18 cellular contexts compared by ENCODE assay signal in genomic region chr1:109782514-109782913, GRCh38. TPM values are rescaled to one million over a fixed set of nuclear protein-coding genes. Genes with fewer than 3 reads are reported as not detected.
DNase-seq lines count a peak whose midpoint lies in the region; ATAC-seq and TF ChIP-seq lines count a peak whose summit lies in the region.
"Had no signal": no experiment of that assay in that cellular context is flagged by ENCODE, and none has a peak within 500 bp of the region (broad histone marks: within the 10 kb centered on the region; RNA-seq: fewer than 3 reads in every experiment).

No MANE protein-coding gene starts in this region.

- H3K9me3 ChIP-seq in esophagus squamous epithelium = no peaks in the 10 kb centered on the region
- no peaks in the 10 kb centered on the region for H3K9me3 ChIP-seq in sigmoid colon

- TF ChIP-seq CTCF in BJ (IDR thresholded peaks at IDR 0.05; ENCODE audit: insufficient read depth, low read depth, low read length) (no peak), esophagus squamous epithelium (IDR thresholded peaks at IDR 0.05) (no peak), sigmoid colon (IDR thresholded peaks at IDR 0.05) (no peak)

- DNase-seq in BJ (ENCODE audit: low read depth) (peak; percentile 70), M059J (ENCODE audit: low read depth) (peak; percentile 72), esophagus squamous epithelium (lab: John Stamatoyannopoulos, UW) (no peak), sigmoid colon (peak; percentile 64), HuH-7.5 (ENCODE audit: low spot score) (no peak), SIG-M5 treated with dmso at 0.1 percent for 504 hours (lab: John Stamatoyannopoulos, UW; ENCODE audit: unreplicated experiment) (no peak)
- DNase-seq in stimulated activated CD8-positive, alpha-beta memory T cell treated with anti-CD3 and anti-CD28 coated beads, Interleukin-4, amount 100 ng/mL, for 48 hours = no peak
- DNase-seq: amygdala; CD4-positive, alpha-beta memory T cell; MM.1S; NCI-H446; SHP77 treated with DMSO at 0.1 percent for 48 hours; stimulated activated CD4-positive, alpha-beta T cell treated with anti-CD3 and anti-CD28 coated beads, Interleukin-2, amount 100 ng/mL, for 24 hours; stimulated activated naive B cell treated with anti-CD40 and anti-IgM and Interleukin-4, amounts not matched to agents 10 μg/mL and 1 μg/mL and 100 μg/mL, for 72 hours; WERI-Rb-1 had no signal

- H3K36me3 ChIP-seq in BJ (ENCODE audit: control insufficient read depth, insufficient read depth, low read length) = no peaks in the 10 kb centered on the region
- no peaks in the 10 kb centered on the region for H3K36me3 ChIP-seq in esophagus squamous epithelium
- no peaks in the 10 kb centered on the region for H3K36me3 ChIP-seq in sigmoid colon
- H3K36me3 ChIP-seq: heart right ventricle, WERI-Rb-1 had no signal

- intact Hi-C loops in esophagus squamous epithelium (cut with DNase I) (no loop called here), sigmoid colon (cut with DNase I) (no loop called here)

- H3K4me3 ChIP-seq in BJ (ENCODE audit: low read depth, low read length) (no peak overlapping the region), esophagus squamous epithelium (no peak overlapping the region), sigmoid colon (no peak overlapping the region)
- H3K4me3 ChIP-seq: heart right ventricle, lung had no signal

- H3K27me3 ChIP-seq in BJ (ENCODE audit: control insufficient read depth, insufficient read depth, low read length) = no peaks in the 10 kb centered on the region
- no peaks in the 10 kb centered on the region for H3K27me3 ChIP-seq in esophagus squamous epithelium
- H3K27me3 ChIP-seq in sigmoid colon = no peaks in the 10 kb centered on the region
- H3K27me3 ChIP-seq: heart right ventricle had no signal

- H3K4me1 ChIP-seq in esophagus squamous epithelium (peaks cover 9 to 53% (median 42%) of the 10 kb centered on the region in 3 donors), sigmoid colon (peaks cover 0 to 18% (median 5%) of the 10 kb centered on the region in 4 donors)

- POLR2A ChIA-PET in BJ (lab: Charles Lee) = no interaction called here

- ATAC-seq in HG02885 (IDR thresholded peaks at IDR 0.05; ENCODE audit: poor library complexity, unreplicated experiment) = no peak
- ATAC-seq: stimulated activated naive B cell treated with anti-CD40 and anti-IgM and Interleukin-4, amounts not matched to agents 10 μg/mL and 1 μg/mL and 100 μg/mL, for 72 hours had no signal

- H3K27ac ChIP-seq in esophagus squamous epithelium (peak overlapping the region; percentile 63 to 76 (median 68)), sigmoid colon (peak overlapping the region in 1 of 4 donors; percentile 19)
- H3K27ac ChIP-seq: heart right ventricle, WERI-Rb-1 had no signal

- TF ChIP-seq EP300 in sigmoid colon (IDR thresholded peaks at IDR 0.05) = no peak

- WGBS in esophagus squamous epithelium, 2 donors = 30% methylated on average over 1 of the region's 1 CpG; no CpG with 5 or more reads in 1 of the 2 donors
- WGBS in sigmoid colon, 2 donors = 67 to 82% methylated on average over 1 of the region's 1 CpG

- CTCF ChIA-PET in BJ (lab: Yijun Ruan, JAX) = interaction anchor here (0.7 to 26.2 kb wide), 8 partner anchors 9 to 271 kb away, joined by 3 to 763 read pairs (median 6); partner anchors contain the start of gene AHCYL1

- TF ChIP-seq POLR2A in esophagus squamous epithelium (IDR thresholded peaks at IDR 0.05) = no peak
- no peak for TF ChIP-seq POLR2A in sigmoid colon (IDR thresholded peaks at IDR 0.05)

RNA-seq across cellular contexts. Expression of gene EPS8L3, which starts 18.8 kb away (rescaled TPM):
- polyA plus RNA-seq in BJ (2011; rRNA removed) (not detected in 2 replicates), sigmoid colon (100 to 1,000 TPM in 1 of 3 donors, 10 to 100 TPM in 2; 81.7 to 212 (median 84.4) TPM)
- polyA minus RNA-seq in BJ (2011; rRNA and poly(A)+ RNA removed) = not detected in 2 replicates
- total RNA-seq in M059J (2014; rRNA removed; shearing (Covaris generic)) = not detected in 2 replicates
- total RNA-seq in esophagus squamous epithelium (under 1 TPM in 1 of 4 donors, not detected in 3; 0.19 TPM), sigmoid colon (1 to 10 TPM in 2 of 4 donors, not detected in 2; 1.1 to 1.4 TPM)
- total RNA-seq: CD4-positive, alpha-beta memory T cell had no signal
- polyA plus RNA-seq: CD4-positive, alpha-beta memory T cell; heart right ventricle had no signal

RNA-seq across cellular contexts. Expression of gene GSTM3, which starts 41.7 kb away (rescaled TPM):
- polyA plus RNA-seq in BJ (2011; rRNA removed) (113 and 172 TPM in 2 replicates), sigmoid colon (10 to 100 TPM; 21.6 to 64.3 (median 40.2) TPM)
- polyA minus RNA-seq in BJ (2011; rRNA and poly(A)+ RNA removed) = 40.4 and 52.8 TPM in 2 replicates
- 159 and 216 TPM in 2 replicates for total RNA-seq in M059J (2014; rRNA removed; shearing (Covaris generic))
- total RNA-seq in esophagus squamous epithelium (100 to 1,000 TPM in 2 of 4 donors, 10 to 100 TPM in 2; 86.2 to 273 (median 150) TPM), sigmoid colon (100 to 1,000 TPM in 3 of 4 donors, 10 to 100 TPM in 1; 61.1 to 143 (median 122) TPM)

Comparison
In these comparisons a context has a peak if more than half of its experiments do, and no peak if none do; other contexts are left out.
1. DNase-seq: peak in BJ (single experiment), M059J (single experiment) and sigmoid colon (single experiment); none in esophagus squamous epithelium (single experiment), HuH-7.5 (single experiment), stimulated activated CD8-positive, alpha-beta memory T cell treated with anti-CD3 and anti-CD28 coated beads, Interleukin-4, amount 100 ng/mL, for 48 hours (single experiment) and SIG-M5 treated with dmso at 0.1 percent for 504 hours (single experiment).